10 cellular contexts compared by ENCODE assay signal in genomic region chr11:11979487-11980117, GRCh38. TPM values are rescaled to one million over a fixed set of nuclear protein-coding genes. Genes with fewer than 3 reads are reported as not detected.
A peak's percentile ranks its signal among the peaks of the same experiment; 100 is the strongest.
DNase-seq lines count a peak whose midpoint lies in the region; ATAC-seq and TF ChIP-seq lines count a peak whose summit lies in the region.
"Had no signal": no experiment of that assay in that cellular context is flagged by ENCODE, and none has a peak within 500 bp of the region (broad histone marks: within the 10 kb centered on the region; RNA-seq: fewer than 3 reads in every experiment).

No MANE protein-coding gene starts in this region.

- no peak overlapping the region for H3K4me3 Mint-ChIP-seq in neural crest cell
- H3K4me3 Mint-ChIP-seq: B cell had no signal

- DNase-seq in A172 (ENCODE audit: low spot score) (peak; percentile 90), SJCRH30 (peak; percentile 60 to 62), fibroblast of lung (ENCODE audit: low read depth in 2 of 2) (peak; percentile 82 to 84), neural crest cell (ENCODE audit: low read depth, low spot score) (no peak), NCI-H2171 treated with DMSO at 0.1 percent for 48 hours (lab: John Stamatoyannopoulos, UW) (no peak), NCI-H2107 treated with DMSO at 0.1 percent for 48 hours (lab: John Stamatoyannopoulos, UW; ENCODE audit: unreplicated experiment) (no peak)
- DNase-seq in activated CD4-positive, alpha-beta T cell treated with anti-CD3 and anti-CD28 coated beads, Interleukin-2, amount 50 U/mL, for 1 hour: no peak
- DNase-seq: hippocampal formation had no signal

- H3K27me3 ChIP-seq in SJCRH30: no peaks in the 10 kb centered on the region
- H3K27me3 ChIP-seq in fibroblast of lung (ENCODE audit: control insufficient read depth, insufficient read depth, low read length): no peaks in the 10 kb centered on the region

- H3K79me2 ChIP-seq in fibroblast of lung (ENCODE audit: control insufficient read depth, insufficient read depth, low read length): peaks cover 12% of the 10 kb centered on the region

- peak overlapping the region; percentile 62 for H3K9ac ChIP-seq in fibroblast of lung (ENCODE audit: insufficient read depth, low read length)

- ATAC-seq in GM21526 (IDR thresholded peaks at IDR 0.05; ENCODE audit: low FRiP score, unreplicated experiment): no peak

- TF ChIP-seq CTCF in fibroblast of lung (conservative IDR thresholded peaks at IDR 0.05 in 1 of 2, IDR thresholded peaks at IDR 0.05 in 1 of 2; ENCODE audit: low read depth in 1 of 2, low read length in 2 of 2) (no peak), neural crest cell (conservative IDR thresholded peaks at IDR 0.05) (no peak)

- H3K9me3 Mint-ChIP-seq in neural crest cell: no peaks in the 10 kb centered on the region

- no peaks in the 10 kb centered on the region for H3K36me3 Mint-ChIP-seq in neural crest cell (ENCODE audit: low read depth)

- no peaks in the 10 kb centered on the region for H3K27me3 Mint-ChIP-seq in neural crest cell (ENCODE audit: low read depth)

- H3K9me3 ChIP-seq in SJCRH30 (replicated peaks) (no peaks in the 10 kb centered on the region), fibroblast of lung (ENCODE audit: control insufficient read depth, insufficient read depth, low read depth, low read length) (no peaks in the 10 kb centered on the region)

- H3K4me1 ChIP-seq in SJCRH30 (peaks cover 53% of the 10 kb centered on the region), fibroblast of lung (ENCODE audit: control insufficient read depth, extremely low read depth, insufficient read depth, low read length) (peaks cover 77% of the 10 kb centered on the region)

- no peaks in the 10 kb centered on the region for H4K20me1 ChIP-seq in fibroblast of lung (ENCODE audit: control insufficient read depth, extremely low read depth, insufficient read depth, low read length)

- H3K27ac ChIP-seq in SJCRH30 (peak overlapping the region; percentile 85), fibroblast of lung (ENCODE audit: insufficient read depth, low read length) (peak overlapping the region; percentile 95)

- H3K4me3 ChIP-seq in SJCRH30 (peak overlapping the region; percentile 17), fibroblast of lung (replicated peaks in 1 of 4; ENCODE audit: control extremely low read depth in 1 of 4, insufficient read depth in 1 of 4, low read depth in 3 of 4, low read length in 4 of 4) (no peak overlapping the region)

- H3K27ac Mint-ChIP-seq in neural crest cell (ENCODE audit: unreplicated experiment): peak overlapping the region; percentile 59
- H3K27ac Mint-ChIP-seq: B cell had no signal

- H2AFZ ChIP-seq in fibroblast of lung (ENCODE audit: low read length): no peak overlapping the region

- H3K36me3 ChIP-seq in SJCRH30: no peaks in the 10 kb centered on the region
- H3K36me3 ChIP-seq in fibroblast of lung (ENCODE audit: control insufficient read depth, insufficient read depth, low read length): peaks cover 2% of the 10 kb centered on the region

- peak overlapping the region; percentile 54 for H3K4me2 ChIP-seq in fibroblast of lung (ENCODE audit: extremely low read depth, insufficient read depth, low read length)

- peaks cover 31% of the 10 kb centered on the region for H3K4me1 Mint-ChIP-seq in neural crest cell
- H3K4me1 Mint-ChIP-seq: B cell had no signal

RNA-seq across cellular contexts. Expression of gene DKK3, which starts 28.8 kb away (rescaled TPM):
- 439 and 474 TPM in 2 replicates for total RNA-seq in A172 (2014; rRNA removed; shearing (Covaris generic))
- 11.7 and 13.9 TPM in 2 replicates for total RNA-seq in SJCRH30 (2014; rRNA removed; shearing (Covaris generic))
- total RNA-seq in fibroblast of lung (387 and 1,064 TPM in 2 replicates), neural crest cell (17.6 and 21.0 TPM in 2 replicates)
- 1,283 and 1,566 TPM in 2 replicates for polyA plus RNA-seq in fibroblast of lung
- polyA plus RNA-seq in fibroblast of lung (2012): 748 and 845 TPM in 2 replicates
- 440 and 622 TPM in 2 replicates for polyA minus RNA-seq in fibroblast of lung (ENCODE audit: low replicate concordance)
- total RNA-seq: B cell had no signal

Comparison
In these comparisons a context has a peak if more than half of its experiments do, and no peak if none do; other contexts are left out.
1. DNase-seq: peak in A172 (single experiment), SJCRH30 (2 of 2) and fibroblast of lung (2 of 2); none in neural crest cell (single experiment), activated CD4-positive, alpha-beta T cell treated with anti-CD3 and anti-CD28 coated beads, Interleukin-2, amount 50 U/mL, for 1 hour (single experiment), NCI-H2171 treated with DMSO at 0.1 percent for 48 hours (single experiment) and NCI-H2107 treated with DMSO at 0.1 percent for 48 hours (single experiment).
2. RNA of gene DKK3, which starts 28.8 kb away (total RNA-seq): 387 to 1,064 TPM in fibroblast of lung and 439 to 474 TPM in A172; 17.6 to 21.0 TPM in neural crest cell and 11.7 to 13.9 TPM in SJCRH30; every median in the first group is over 10 times any median in the second.